In the genomic region with DNA sequence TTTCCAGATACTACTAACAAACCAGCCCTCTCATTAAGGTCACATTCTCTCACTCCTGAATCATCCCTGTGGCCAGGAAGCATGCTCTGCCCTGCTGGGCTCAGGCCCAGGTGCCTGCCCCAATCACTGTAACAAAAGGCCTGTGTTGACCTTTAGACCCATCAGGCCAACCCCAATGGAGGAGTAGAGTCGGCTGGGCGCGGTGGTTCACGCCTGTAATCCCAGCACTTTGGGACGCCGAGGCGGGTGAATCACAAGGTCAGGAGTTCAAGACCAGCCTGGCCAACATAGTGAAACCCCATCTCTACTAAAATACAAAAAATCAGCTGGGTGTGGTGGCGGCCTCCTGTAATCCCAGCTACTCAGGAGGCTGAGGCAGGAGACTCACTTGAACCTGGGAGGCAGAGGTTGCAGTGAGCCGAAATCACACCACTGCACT, we compare ENCODE assay signal across 11 cellular contexts. TPM values are rescaled to one million over a fixed set of nuclear protein-coding genes. Genes with fewer than 3 reads are reported as not detected.
DNase-seq lines count a peak whose midpoint lies in the region; ATAC-seq and TF ChIP-seq lines count a peak whose summit lies in the region.
"Not testable (repeated sequence)": the region's sequence is repeated elsewhere in the genome, so short reads cannot be mapped to it uniquely, and the experiment has no call there.
"Had no signal": no experiment of that assay in that cellular context is flagged by ENCODE, and none has a peak within 500 bp of the region (broad histone marks: within the 10 kb centered on the region; RNA-seq: fewer than 3 reads in every experiment).

No MANE protein-coding gene starts in this region.

- in situ Hi-C loops in ACHN (cut with HindIII; ENCODE audit: low pct_ligation_motif_present, low pct_unique_long_range_greater_than_20kb, low sequenced_read_pairs); astrocyte of the spinal cord (cut with HindIII; ENCODE audit: low sequenced_read_pairs): not testable (repeated sequence)

- ATAC-seq in left lobe of liver = peak; percentile 79

- DNase-seq in ACHN = peak; percentile 92
- peak; percentile 90 for DNase-seq in ELR (ENCODE audit: low read depth)
- DNase-seq in HT1080 (ENCODE audit: low read depth) = peak; percentile 91
- peak; percentile 23 for DNase-seq in RKO (ENCODE audit: low spot score)
- DNase-seq in astrocyte of the spinal cord (ENCODE audit: low read depth, low spot score) = peak; percentile 71
- peak; percentile 89 for DNase-seq in fibroblast of mammary gland (ENCODE audit: low read depth)
- DNase-seq in left lobe of liver (ENCODE audit: low spot score) = peak; percentile 88
- peak; percentile 92 for DNase-seq in renal cortical epithelial cell (ENCODE audit: low read depth)

- not testable (repeated sequence) for TF ChIP-seq CTCF in astrocyte of the spinal cord (IDR thresholded peaks at IDR 0.05; ENCODE audit: low read depth, low read length); fibroblast of mammary gland (conservative IDR thresholded peaks at IDR 0.05; ENCODE audit: control insufficient read depth, insufficient read depth, low read depth, low read length)

- H3K4me3 ChIP-seq in astrocyte of the spinal cord (ENCODE audit: low read depth, low read length); fibroblast of mammary gland (ENCODE audit: control insufficient read depth, low read depth, low read length): not testable (repeated sequence)

RNA-seq across cellular contexts. Expression of a gene that starts 38.8 kb away (rescaled TPM):
- total RNA-seq in HT1080 (2014; rRNA removed; shearing (Covaris generic)) = 37.5 and 50.3 TPM in 2 replicates
- 43.2 and 46.8 TPM in 2 replicates for polyA plus RNA-seq in HT1080 (2015; cell fraction: cytosol; rRNA removed)
- 36.7 and 38.1 TPM in 2 replicates for polyA plus RNA-seq in HT1080 (2015; cell fraction: nucleus; rRNA removed)
- total RNA-seq in left lobe of liver (0.13 TPM), renal cortical epithelial cell (0.85 and 15.1 TPM in 2 replicates)
- total RNA-seq: Right ventricle myocardium superior, ureter had no signal
- polyA plus RNA-seq: right cardiac atrium had no signal

RNA-seq across cellular contexts. Expression of a gene that starts 57.6 kb away (rescaled TPM):
- 15.1 and 23.5 TPM in 2 replicates for total RNA-seq in HT1080 (2014; rRNA removed; shearing (Covaris generic))
- polyA plus RNA-seq in HT1080 (2015; cell fraction: cytosol; rRNA removed) = 6.6 and 7.5 TPM in 2 replicates
- 12.6 and 14.3 TPM in 2 replicates for polyA plus RNA-seq in HT1080 (2015; cell fraction: nucleus; rRNA removed)
- 48.6 TPM for total RNA-seq in left lobe of liver
- total RNA-seq in renal cortical epithelial cell = 29.7 and 74.4 TPM in 2 replicates

Comparison
In these comparisons a context has a peak if more than half of its experiments do, and no peak if none do; other contexts are left out.
1. DNase-seq: peak in every context shown above with its lines; median percentile 92 in ACHN; 92 in renal cortical epithelial cell; 91 in HT1080; 90 in ELR; 89 in fibroblast of mammary gland; 88 in left lobe of liver; 71 in astrocyte of the spinal cord; 23 in RKO.